In genomic region chr11:125950178-125950490, GRCh38 we compare ENCODE assay signal across 27 cellular contexts. TPM values are rescaled to one million over a fixed set of nuclear protein-coding genes. Genes with fewer than 3 reads are reported as not detected.
DNase-seq lines count a peak whose midpoint lies in the region; ATAC-seq and TF ChIP-seq lines count a peak whose summit lies in the region.
"Had no signal": no experiment of that assay in that cellular context is flagged by ENCODE, and none has a peak within 500 bp of the region (broad histone marks: within the 10 kb centered on the region; RNA-seq: fewer than 3 reads in every experiment).

No MANE protein-coding gene starts in this region.

- intact Hi-C loops in Right ventricle myocardium inferior (cut with DNase I), result loop anchor here (10.0 kb wide), 1 partner anchor 75 kb away; no protein-coding TSS in a partner anchor
- intact Hi-C loops in sciatic nerve (cut with DNase I), result no loop called here

- peaks cover 0 to 17% of the 10 kb centered on the region in 2 donors for H3K4me1 ChIP-seq in right atrium auricular region
- H3K4me1 ChIP-seq: SJSA1 had no signal

- TF ChIP-seq CTCF in right atrium auricular region (IDR thresholded peaks at IDR 0.05), result no peak
- TF ChIP-seq CTCF in nephron progenitor cell (IDR thresholded peaks at IDR 0.05), result no peak
- TF ChIP-seq CTCF in WERI-Rb-1 (IDR thresholded peaks at IDR 0.05; ENCODE audit: low read depth, low read length), result no peak
- TF ChIP-seq CTCF in mesothelial cell of epicardium (IDR thresholded peaks at IDR 0.05; ENCODE audit: unreplicated experiment), result no peak

- H3K27me3 Mint-ChIP-seq in nephron progenitor cell (ENCODE audit: low read depth, poor library complexity), result peaks cover 2% of the 10 kb centered on the region
- no peaks in the 10 kb centered on the region for H3K27me3 Mint-ChIP-seq in mesothelial cell of epicardium (ENCODE audit: low read depth)
- H3K27me3 Mint-ChIP-seq in activated T-cell treated with anti-CD3 and anti-CD28 coated beads, Interleukin-2, amount 50 U/mL, for 72 hours (ENCODE audit: low read depth), result no peaks in the 10 kb centered on the region
- H3K27me3 Mint-ChIP-seq: CD4-positive, alpha-beta T cell had no signal

- H3K36me3 ChIP-seq in right atrium auricular region (no peaks in the 10 kb centered on the region), WERI-Rb-1 (no peaks in the 10 kb centered on the region)
- H3K36me3 ChIP-seq: BLaER1 treated with 17β-estradiol and CSF1 and Interleukin-3, amounts not matched to agents 10 nM and 100 nM; SJSA1 had no signal

- H3K9me3 Mint-ChIP-seq in nephron progenitor cell (no peaks in the 10 kb centered on the region), mesothelial cell of epicardium (no peaks in the 10 kb centered on the region)
- no peaks in the 10 kb centered on the region for H3K9me3 Mint-ChIP-seq in activated T-cell treated with anti-CD3 and anti-CD28 coated beads, Interleukin-2, amount 50 U/mL, for 72 hours
- H3K9me3 Mint-ChIP-seq: CD4-positive, alpha-beta T cell had no signal

- H3K9me3 ChIP-seq in right atrium auricular region (no peaks in the 10 kb centered on the region), WERI-Rb-1 (ENCODE audit: severe bottlenecking) (no peaks in the 10 kb centered on the region)
- H3K9me3 ChIP-seq: BLaER1 treated with 17β-estradiol and CSF1 and Interleukin-3, amounts not matched to agents 10 nM and 100 nM; SJSA1 had no signal

- H3K27me3 ChIP-seq in right atrium auricular region (no peaks in the 10 kb centered on the region), WERI-Rb-1 (ENCODE audit: insufficient read depth, low read depth, severe bottlenecking) (no peaks in the 10 kb centered on the region)
- H3K27me3 ChIP-seq: BLaER1 treated with 17β-estradiol and CSF1 and Interleukin-3, amounts not matched to agents 10 nM and 100 nM; SJSA1 had no signal

- no peak for ATAC-seq in Right ventricle myocardium inferior
- no peak for ATAC-seq in sciatic nerve
- no peak for ATAC-seq in activated T-cell treated with anti-CD3 and anti-CD28 coated beads, Interleukin-2, amount 50 U/mL, for 72 hours (replicated peaks in 1 of 2)
- ATAC-seq: K562, PC-3 had no signal

- H3K4me1 Mint-ChIP-seq in nephron progenitor cell, result peaks cover 22% of the 10 kb centered on the region
- H3K4me1 Mint-ChIP-seq in mesothelial cell of epicardium, result peaks cover 27% of the 10 kb centered on the region
- no peaks in the 10 kb centered on the region for H3K4me1 Mint-ChIP-seq in activated T-cell treated with anti-CD3 and anti-CD28 coated beads, Interleukin-2, amount 50 U/mL, for 72 hours (ENCODE audit: low read depth)

- H3K4me3 ChIP-seq in right atrium auricular region (no peak overlapping the region), WERI-Rb-1 (ENCODE audit: low read depth, low read length) (no peak overlapping the region)
- H3K4me3 ChIP-seq: BLaER1 treated with 17β-estradiol and CSF1 and Interleukin-3, amounts not matched to agents 10 nM and 100 nM; K562; SJSA1 had no signal

- no peak overlapping the region for H3K4me3 Mint-ChIP-seq in nephron progenitor cell
- no peak overlapping the region for H3K4me3 Mint-ChIP-seq in mesothelial cell of epicardium
- H3K4me3 Mint-ChIP-seq in activated T-cell treated with anti-CD3 and anti-CD28 coated beads, Interleukin-2, amount 50 U/mL, for 72 hours, result no peak overlapping the region
- H3K4me3 Mint-ChIP-seq: CD4-positive, alpha-beta T cell had no signal

- peak; percentile 56 for DNase-seq in right atrium auricular region (ENCODE audit: low spot score)
- DNase-seq in Right ventricle myocardium inferior (ENCODE audit: missing footprints), result no peak
- no peak for DNase-seq in nephron progenitor cell
- DNase-seq in sciatic nerve (ENCODE audit: low spot score), result peak; percentile 50
- no peak for DNase-seq in WERI-Rb-1
- no peak for DNase-seq in mesothelial cell of epicardium (ENCODE audit: low spot score in 2 of 2, unreplicated experiment in 2 of 2)
- DNase-seq in activated T-cell treated with anti-CD3 and anti-CD28 coated beads, Interleukin-2, amount 50 U/mL, for 72 hours, result no peak
- DNase-seq: CD4-positive, alpha-beta T cell; Kasumi-1; MV-4-11; NCI-H1105; NCI-H1436 treated with DMSO at 0.1 percent for 48 hours; NCI-H187 treated with DMSO at 0.1 percent for 48 hours; NCI-H2171 treated with DMSO at 0.1 percent for 48 hours; NCI-H524; NCI-H774; PC-3; Right ventricle myocardium superior had no signal

- H3K36me3 Mint-ChIP-seq in nephron progenitor cell (ENCODE audit: low read depth) (no peaks in the 10 kb centered on the region), mesothelial cell of epicardium (no peaks in the 10 kb centered on the region)
- no peaks in the 10 kb centered on the region for H3K36me3 Mint-ChIP-seq in activated T-cell treated with anti-CD3 and anti-CD28 coated beads, Interleukin-2, amount 50 U/mL, for 72 hours (ENCODE audit: insufficient read depth in 2 of 2)

- H3K27ac ChIP-seq in right atrium auricular region, result no peak overlapping the region
- no peak overlapping the region for H3K27ac ChIP-seq in WERI-Rb-1
- H3K27ac ChIP-seq: BLaER1 treated with 17β-estradiol and CSF1 and Interleukin-3, amounts not matched to agents 10 nM and 100 nM; SJSA1 had no signal

- H3K27ac Mint-ChIP-seq in nephron progenitor cell (peak overlapping the region; percentile 64), mesothelial cell of epicardium (no peak overlapping the region)
- H3K27ac Mint-ChIP-seq in activated T-cell treated with anti-CD3 and anti-CD28 coated beads, Interleukin-2, amount 50 U/mL, for 72 hours, result no peak overlapping the region
- H3K27ac Mint-ChIP-seq: CD4-positive, alpha-beta T cell had no signal

RNA-seq across cellular contexts. Expression of gene VSIG10L2, which starts 4.3 kb away (rescaled TPM):
- not detected for total RNA-seq in right atrium auricular region
- total RNA-seq in Right ventricle myocardium inferior, result 0.30 TPM
- not detected for total RNA-seq in sciatic nerve
- not detected in 3 replicates for total RNA-seq in mesothelial cell of epicardium
- total RNA-seq in activated T-cell treated with anti-CD3 and anti-CD28 coated beads, Interleukin-2, amount 50 U/mL, for 72 hours, result not detected
- total RNA-seq: CD4-positive, alpha-beta T cell; Daoy; G401; H7; HepG2; HT1080; K562; M059J; PC-3; SJSA1 had no signal

RNA-seq across cellular contexts. Expression of gene DDX25, which starts 45.8 kb away (rescaled TPM):
- total RNA-seq in right atrium auricular region (not detected), Right ventricle myocardium inferior (not detected), sciatic nerve (2.2 TPM), mesothelial cell of epicardium (0.98 to 1.7 TPM (median 1.1 TPM) in 3 replicates)
- under 1 TPM; 0.32 to 0.38 TPM for total RNA-seq in activated T-cell treated with anti-CD3 and anti-CD28 coated beads, Interleukin-2, amount 50 U/mL, for 72 hours
- total RNA-seq: CD4-positive, alpha-beta T cell; G401; HT1080; K562; M059J; PC-3; Right ventricle myocardium superior; SJSA1 had no signal

RNA-seq across cellular contexts. Expression of gene PUS3, which starts 47.1 kb away (rescaled TPM):
- 1 to 10 TPM; 3.1 to 8.7 TPM for total RNA-seq in right atrium auricular region
- 8.1 TPM for total RNA-seq in Right ventricle myocardium inferior
- 10.7 TPM for total RNA-seq in sciatic nerve
- 9.1 to 9.9 TPM (median 9.7 TPM) in 3 replicates for total RNA-seq in mesothelial cell of epicardium
- total RNA-seq in activated T-cell treated with anti-CD3 and anti-CD28 coated beads, Interleukin-2, amount 50 U/mL, for 72 hours, result 10 to 100 TPM; 14.0 to 17.5 TPM

Comparison
In these comparisons a context has a peak if more than half of its experiments do, and no peak if none do; other contexts are left out.
1. DNase-seq: peak in right atrium auricular region (single experiment) and sciatic nerve (single experiment); none in Right ventricle myocardium inferior (single experiment), nephron progenitor cell (single experiment), WERI-Rb-1 (single experiment), mesothelial cell of epicardium (0 of 2) and activated T-cell treated with anti-CD3 and anti-CD28 coated beads, Interleukin-2, amount 50 U/mL, for 72 hours (0 of 2).